In genomic region chr19:51169283-51169918, GRCh38 we compare ENCODE assay signal across 1 cellular context.
TF ChIP-seq lines count a peak whose summit lies in the region.

No MANE protein-coding gene starts in this region.

TF ChIP-seq in K562, 482 proteins besides CTCF, POLR2A, EP300 and RAD21:
- TF ChIP-seq SMAD4 (CRISPR knock-in tag; conservative IDR thresholded peaks at IDR 0.05), result 0 out of 2 replicates have a peak, but pooled peaks have one; percentile 27
- peak; percentile 23; the same call in 1 of the 2 replicates for TF ChIP-seq DEAF1 (CRISPR knock-in tag; IDR thresholded peaks at IDR 0.05)
- TF ChIP-seq TFAP4 (CRISPR knock-in tag; IDR thresholded peaks at IDR 0.05; ENCODE audit: borderline replicate concordance), result 0 out of 2 replicates have a peak, but pooled peaks have one; percentile 21
- peak; percentile 46; the same call in 1 of the 2 replicates for TF ChIP-seq STAG1 (CRISPR knock-in tag; IDR thresholded peaks at IDR 0.05; ENCODE audit: borderline replicate concordance)
- peak; percentile 34 for TF ChIP-seq RFX1 (IDR thresholded peaks at IDR 0.05)
